In genomic region chr3:52321481-52321880, GRCh38 we compare ENCODE assay signal across 34 cellular contexts.
"Had no signal": no experiment of that assay in that cellular context is flagged by ENCODE, and none has a peak within 500 bp of the region (broad histone marks: within the 10 kb centered on the region; RNA-seq: fewer than 3 reads in every experiment).

No MANE protein-coding gene starts in this region.

- H3K27me3 ChIP-seq: ascending aorta, dorsolateral prefrontal cortex, ovary, right atrium auricular region, upper lobe of left lung, vagina had no signal

- H3K4me2 ChIP-seq: smooth muscle cell had no signal

- H3K27ac Mint-ChIP-seq: activated CD4-positive, alpha-beta memory T cell treated with anti-CD3 and anti-CD28 coated beads for 36 hours; activated CD4-positive, alpha-beta T cell treated with anti-CD3 and anti-CD28 coated beads, Interleukin-2, amount 10 ng/mL, durations not matched to agents 24 days and 14 days; activated naive CD4-positive, alpha-beta T cell treated with anti-CD3 and anti-CD28 coated beads for 36 hours; activated naive CD8-positive, alpha-beta T cell treated with anti-CD3 and anti-CD28 coated beads, Interleukin-2, amount 10 ng/mL, durations not matched to agents 7 days and 5 days; activated T-helper 1 cell treated with anti-CD3 and anti-CD28 coated beads, Interleukin-12 subunit alpha, Interleukin-12 subunit beta, Interleukin-2, Interleukin-4 antibody, amounts not matched to agents 30 ng/mL and 10 ng/mL and 1 ng/mL, durations not matched to agents 14 hours and 24 hours and 36 hours; natural killer cell treated with Interleukin-12 subunit alpha and Interleukin-12 subunit beta and Interleukin-15 and Interleukin-18, amount 100 ng/mL, for 72 hours; stimulated activated memory B cell treated with anti-CD40 and anti-IgM and Interleukin-4, amounts not matched to agents 10 μg/mL and 1 μg/mL and 100 μg/mL, for 72 hours had no signal

- H3K4me3 ChIP-seq: ascending aorta, cardiac muscle cell, coronary artery, dorsolateral prefrontal cortex, left ventricle myocardium inferior, lung, ovary, psoas muscle, right atrium auricular region, smooth muscle cell, upper lobe of left lung, vagina had no signal

- H3K4me1 ChIP-seq: ascending aorta had no signal

- H3K36me3 Mint-ChIP-seq: activated CD4-positive, alpha-beta memory T cell treated with anti-CD3 and anti-CD28 coated beads for 36 hours; activated naive CD8-positive, alpha-beta T cell treated with anti-CD3 and anti-CD28 coated beads, Interleukin-2, amount 10 ng/mL, durations not matched to agents 7 days and 5 days; brain; natural killer cell treated with Interleukin-12 subunit alpha and Interleukin-12 subunit beta and Interleukin-15 and Interleukin-18, amount 100 ng/mL, for 72 hours; stimulated activated memory B cell treated with anti-CD40 and anti-IgM and Interleukin-4, amounts not matched to agents 10 μg/mL and 1 μg/mL and 100 μg/mL, for 72 hours had no signal

- H3K9me3 ChIP-seq: ascending aorta, left ventricle myocardium inferior, neutrophil, ovary, psoas muscle, right atrium auricular region, upper lobe of left lung, vagina had no signal

- DNase-seq: activated CD4-positive, alpha-beta memory T cell treated with anti-CD3 and anti-CD28 coated beads for 36 hours; activated CD4-positive, alpha-beta T cell treated with anti-CD3 and anti-CD28 coated beads, Interleukin-2, amount 10 ng/mL, durations not matched to agents 24 days and 14 days; activated CD4-positive, CD25-positive, alpha-beta regulatory T cell treated with anti-CD3 and anti-CD28 coated beads, Interleukin-2, amount 50 U/mL, for 72 hours; activated CD8-positive, alpha-beta memory T cell treated with anti-CD3 and anti-CD28 coated beads, Interleukin-2, amount 50 U/mL, for 4 hours; activated effector memory CD4-positive, alpha-beta T cell treated with anti-CD3 and anti-CD28 coated beads, Interleukin-2, amount 50 U/mL, for 16 hours; activated naive CD4-positive, alpha-beta T cell treated with anti-CD3 and anti-CD28 coated beads for 36 hours; activated naive CD8-positive, alpha-beta T cell treated with anti-CD3 and anti-CD28 coated beads, Interleukin-2, amount 10 ng/mL, durations not matched to agents 7 days and 5 days; activated T-cell treated with anti-CD3 and anti-CD28 coated beads, Interleukin-2, amount 50 U/mL, for 1 hour; dorsolateral prefrontal cortex; effector memory CD4-positive, alpha-beta T cell; glutamatergic neuron; left ventricle myocardium inferior; mesendoderm; ovary; psoas muscle; stimulated activated CD4-positive, alpha-beta T cell treated with anti-CD3 and anti-CD28 coated beads, Interleukin-1b, Interleukin-23, amount 100 ng/mL, for 48 hours; stimulated activated CD4-positive, alpha-beta T cell treated with anti-CD3 and anti-CD28 coated beads, Interleukin-4, amount 100 ng/mL, for 4 hours; stimulated activated CD8-positive, alpha-beta memory T cell treated with anti-CD3 and anti-CD28 coated beads, Interleukin-4, amount 100 ng/mL, for 48 hours; stimulated activated naive CD8-positive, alpha-beta T cell treated with anti-CD3 and anti-CD28 coated beads, Interleukin-15, amount 100 ng/mL, for 72 hours; substantia nigra; T-helper 9 cell; upper lobe of left lung had no signal

- H3K4me3 Mint-ChIP-seq: activated CD4-positive, alpha-beta memory T cell treated with anti-CD3 and anti-CD28 coated beads for 36 hours; activated CD4-positive, alpha-beta T cell treated with anti-CD3 and anti-CD28 coated beads, Interleukin-2, amount 10 ng/mL, durations not matched to agents 24 days and 14 days; activated naive CD4-positive, alpha-beta T cell treated with anti-CD3 and anti-CD28 coated beads for 36 hours; activated naive CD8-positive, alpha-beta T cell treated with anti-CD3 and anti-CD28 coated beads, Interleukin-2, amount 10 ng/mL, durations not matched to agents 7 days and 5 days; activated T-helper 1 cell treated with anti-CD3 and anti-CD28 coated beads, Interleukin-12 subunit alpha, Interleukin-12 subunit beta, Interleukin-2, Interleukin-4 antibody, amounts not matched to agents 30 ng/mL and 10 ng/mL and 1 ng/mL, durations not matched to agents 14 hours and 24 hours and 36 hours; brain; natural killer cell treated with Interleukin-12 subunit alpha and Interleukin-12 subunit beta and Interleukin-15 and Interleukin-18, amount 100 ng/mL, for 72 hours; stimulated activated memory B cell treated with anti-CD40 and anti-IgM and Interleukin-4, amounts not matched to agents 10 μg/mL and 1 μg/mL and 100 μg/mL, for 72 hours; stimulated activated naive CD8-positive, alpha-beta T cell treated with anti-CD3 and anti-CD28 coated beads, Interleukin-15, amount 100 ng/mL, for 72 hours had no signal

- H3K27me3 Mint-ChIP-seq: activated CD4-positive, alpha-beta memory T cell treated with anti-CD3 and anti-CD28 coated beads for 36 hours; activated CD4-positive, alpha-beta T cell treated with anti-CD3 and anti-CD28 coated beads, Interleukin-2, amount 10 ng/mL, durations not matched to agents 24 days and 14 days; activated naive CD8-positive, alpha-beta T cell treated with anti-CD3 and anti-CD28 coated beads, Interleukin-2, amount 10 ng/mL, durations not matched to agents 7 days and 5 days; natural killer cell treated with Interleukin-12 subunit alpha and Interleukin-12 subunit beta and Interleukin-15 and Interleukin-18, amount 100 ng/mL, for 72 hours; stimulated activated memory B cell treated with anti-CD40 and anti-IgM and Interleukin-4, amounts not matched to agents 10 μg/mL and 1 μg/mL and 100 μg/mL, for 72 hours; stimulated activated naive CD8-positive, alpha-beta T cell treated with anti-CD3 and anti-CD28 coated beads, Interleukin-15, amount 100 ng/mL, for 72 hours had no signal

- H3K36me3 ChIP-seq: ascending aorta, cardiac muscle cell, left ventricle myocardium inferior, ovary, right atrium auricular region, upper lobe of left lung, vagina had no signal

- H3K9me3 Mint-ChIP-seq: activated CD4-positive, alpha-beta memory T cell treated with anti-CD3 and anti-CD28 coated beads for 36 hours; activated CD4-positive, alpha-beta T cell treated with anti-CD3 and anti-CD28 coated beads, Interleukin-2, amount 10 ng/mL, durations not matched to agents 24 days and 14 days; activated naive CD4-positive, alpha-beta T cell treated with anti-CD3 and anti-CD28 coated beads for 36 hours; activated naive CD8-positive, alpha-beta T cell treated with anti-CD3 and anti-CD28 coated beads, Interleukin-2, amount 10 ng/mL, durations not matched to agents 7 days and 5 days; activated T-helper 1 cell treated with anti-CD3 and anti-CD28 coated beads, Interleukin-12 subunit alpha, Interleukin-12 subunit beta, Interleukin-2, Interleukin-4 antibody, amounts not matched to agents 30 ng/mL and 10 ng/mL and 1 ng/mL, durations not matched to agents 14 hours and 24 hours and 36 hours; brain; natural killer cell treated with Interleukin-12 subunit alpha and Interleukin-12 subunit beta and Interleukin-15 and Interleukin-18, amount 100 ng/mL, for 72 hours; stimulated activated memory B cell treated with anti-CD40 and anti-IgM and Interleukin-4, amounts not matched to agents 10 μg/mL and 1 μg/mL and 100 μg/mL, for 72 hours; stimulated activated naive CD8-positive, alpha-beta T cell treated with anti-CD3 and anti-CD28 coated beads, Interleukin-15, amount 100 ng/mL, for 72 hours had no signal

- H3K27ac ChIP-seq: ascending aorta, cardiac muscle cell, coronary artery, dorsolateral prefrontal cortex, left ventricle myocardium inferior, neutrophil, ovary, psoas muscle, right atrium auricular region, upper lobe of left lung, vagina had no signal
